ENCODE assay signal across 8 cellular contexts in the genomic region with DNA sequence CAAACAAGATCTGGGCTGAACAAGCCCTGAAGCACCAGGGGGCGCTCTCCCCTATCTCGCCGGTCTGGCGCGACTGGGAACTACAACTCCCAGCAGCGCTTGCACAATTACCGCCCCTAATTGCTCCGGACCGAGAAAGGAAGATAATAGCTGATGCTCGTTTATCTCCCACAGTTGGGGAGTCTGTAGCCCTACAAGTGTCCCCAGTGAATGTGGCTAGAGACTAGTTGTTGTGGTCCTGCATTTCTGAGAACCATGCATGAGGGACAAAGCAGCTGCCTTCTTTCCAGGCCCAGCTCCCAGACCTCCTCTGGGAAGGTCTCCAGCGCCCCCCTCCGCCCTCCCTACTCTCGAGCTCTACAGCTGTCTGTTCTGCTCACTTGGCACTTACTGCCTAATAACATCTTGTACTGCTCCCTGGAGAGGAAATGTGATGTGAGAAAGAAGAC. TPM values are rescaled to one million over a fixed set of nuclear protein-coding genes. Genes with fewer than 3 reads are reported as not detected.
DNase-seq lines count a peak whose midpoint lies in the region; ATAC-seq, FAIRE-seq and TF ChIP-seq lines count a peak whose summit lies in the region.

No MANE protein-coding gene starts in this region.

- DNase-seq in GM12892 (ENCODE audit: insufficient read length) (peak; percentile 85), NCI-H460 (ENCODE audit: extremely low read depth, low read depth) (peak; percentile 68), kidney epithelial cell (ENCODE audit: low read depth) (peak; percentile 21)
- peak; percentile 82 to 91 for DNase-seq in central memory CD8-positive, alpha-beta T cell (ENCODE audit: low spot score in 2 of 2)
- peak; percentile 75 to 83 for DNase-seq in stimulated activated CD4-positive, alpha-beta T cell treated with anti-CD3 and anti-CD28 coated beads, Interleukin-15, amount 100 ng/mL, for 1 hour (ENCODE audit: low read depth in 1 of 2, low spot score in 1 of 2)

- H3K9me3 Mint-ChIP-seq in central memory CD8-positive, alpha-beta T cell = no peaks in the 10 kb centered on the region

- TF ChIP-seq CTCF in kidney epithelial cell (IDR thresholded peaks at IDR 0.05; ENCODE audit: insufficient read depth, low read length, poor library complexity, severe bottlenecking) = peak; percentile 85

- H3K36me3 Mint-ChIP-seq in central memory CD8-positive, alpha-beta T cell (ENCODE audit: insufficient read depth) = no peaks in the 10 kb centered on the region

- peak overlapping the region; percentile 27 for H3K4me3 ChIP-seq in kidney epithelial cell (ENCODE audit: low read depth, low read length)

- FAIRE-seq in GM12892 (lab: Jason Lieb, UNC) = peak; percentile 96

- H3K27me3 ChIP-seq in kidney epithelial cell (ENCODE audit: control insufficient read depth, insufficient read depth, low read length) = peaks cover 56% of the 10 kb centered on the region

- peak overlapping the region; percentile 6 for H3K4me3 Mint-ChIP-seq in central memory CD8-positive, alpha-beta T cell

- no peaks in the 10 kb centered on the region for H3K36me3 ChIP-seq in kidney epithelial cell (ENCODE audit: control insufficient read depth, insufficient read depth, low read length)

- peaks cover 31% of the 10 kb centered on the region for H3K27me3 Mint-ChIP-seq in central memory CD8-positive, alpha-beta T cell

- TF ChIP-seq POLR2A in GM12892 (IDR thresholded peaks at IDR 0.05; ENCODE audit: low read depth, low read length) = no peak

- ATAC-seq in HG03159 (IDR thresholded peaks at IDR 0.05; ENCODE audit: unreplicated experiment) (peak; percentile 80), HG02970 (IDR thresholded peaks at IDR 0.05; ENCODE audit: low FRiP score, unreplicated experiment) (no peak)
- ATAC-seq in activated CD4-positive, CD25-positive, alpha-beta regulatory T cell treated with anti-CD3 and anti-CD28 coated beads, Interleukin-2, amount 50 U/mL, for 24 hours = peak; percentile 96
- ATAC-seq in central memory CD8-positive, alpha-beta T cell (replicated peaks; ENCODE audit: extremely low read depth, poor library complexity, severe bottlenecking) = peak; percentile 96

- no peak overlapping the region for H3K27ac Mint-ChIP-seq in central memory CD8-positive, alpha-beta T cell (ENCODE audit: low read depth)

- H3K4me1 Mint-ChIP-seq in central memory CD8-positive, alpha-beta T cell = peaks cover 20% of the 10 kb centered on the region

RNA-seq across cellular contexts. Expression of a gene that starts 34.4 kb away (rescaled TPM):
- 0.36 TPM for polyA plus RNA-seq in GM12892 (2012; ENCODE audit: missing spikeins)
- 0.05 TPM in 1 of 2 replicates, not detected in the other for total RNA-seq in NCI-H460 (2014; rRNA removed; shearing (Covaris generic))
- polyA plus RNA-seq in NCI-H460 (2014; cell fraction: nucleus; rRNA removed) = not detected in 2 replicates
- not detected in 2 replicates for total RNA-seq in kidney epithelial cell

RNA-seq across cellular contexts. Expression of a gene that starts 55.4 kb away (rescaled TPM):
- 2.4 TPM for polyA plus RNA-seq in GM12892 (2012; ENCODE audit: missing spikeins)
- not detected in 2 replicates for total RNA-seq in NCI-H460 (2014; rRNA removed; shearing (Covaris generic))
- not detected in 2 replicates for polyA plus RNA-seq in NCI-H460 (2014; cell fraction: nucleus; rRNA removed)
- 0.41 and 0.96 TPM in 2 replicates for total RNA-seq in kidney epithelial cell

Comparison
In these comparisons a context has a peak if more than half of its experiments do, and no peak if none do; other contexts are left out.
1. DNase-seq: peak in every context shown above with its lines; median percentile 86 in central memory CD8-positive, alpha-beta T cell; 85 in GM12892; 79 in stimulated activated CD4-positive, alpha-beta T cell treated with anti-CD3 and anti-CD28 coated beads, Interleukin-15, amount 100 ng/mL, for 1 hour; 68 in NCI-H460; 21 in kidney epithelial cell.